In genomic region chr3:71187715-71188114, GRCh38 we compare ENCODE assay signal across 18 cellular contexts.
DNase-seq lines count a peak whose midpoint lies in the region; ATAC-seq and TF ChIP-seq lines count a peak whose summit lies in the region.
"Had no signal": no experiment of that assay in that cellular context is flagged by ENCODE, and none has a peak within 500 bp of the region (broad histone marks: within the 10 kb centered on the region; RNA-seq: fewer than 3 reads in every experiment).

No MANE protein-coding gene starts in this region.

- no peak for TF ChIP-seq POLR2A in heart left ventricle (IDR thresholded peaks at IDR 0.05)

- H3K27ac Mint-ChIP-seq in activated CD4-positive, alpha-beta T cell treated with anti-CD3 and anti-CD28 coated beads for 36 hours, result peak overlapping the region; percentile 26
- H3K27ac Mint-ChIP-seq in CD8-positive, alpha-beta T cell, result peak overlapping the region; percentile 64
- peak overlapping the region; percentile 90 for H3K27ac Mint-ChIP-seq in activated naive CD8-positive, alpha-beta T cell treated with anti-CD3 and anti-CD28 coated beads, Interleukin-2, amount 50 U/mL, for 24 hours

- 55 to 64% (median 60%) methylated on average over 1 of the region's 1 CpG for whole genome bisulfite sequencing in heart left ventricle, 4 donors

- no peaks in the 10 kb centered on the region for H3K27me3 ChIP-seq in heart left ventricle
- H3K27me3 ChIP-seq in right atrium auricular region, result no peaks in the 10 kb centered on the region
- no peaks in the 10 kb centered on the region for H3K27me3 ChIP-seq in CD8-positive, alpha-beta T cell (ENCODE audit: insufficient read depth, low read length)

- no peak for DNase-seq in activated CD4-positive, alpha-beta T cell treated with anti-CD3 and anti-CD28 coated beads for 36 hours
- no peak for DNase-seq in activated CD4-positive, alpha-beta T cell treated with anti-CD3 and anti-CD28 coated beads, Interleukin-2, amount 50 U/mL, for 4 hours
- DNase-seq in heart left ventricle (no peak), right atrium auricular region (ENCODE audit: low spot score) (no peak), DMS53 treated with DMSO at 0.1 percent for 48 hours (lab: John Stamatoyannopoulos, UW; ENCODE audit: unreplicated experiment) (no peak)
- DNase-seq in CD8-positive, alpha-beta T cell, result no peak
- DNase-seq in activated naive CD8-positive, alpha-beta T cell treated with anti-CD3 and anti-CD28 coated beads, Interleukin-2, amount 50 U/mL, for 24 hours, result no peak
- DNase-seq: AML-193; CD4-positive, alpha-beta T cell; DMS153; DMS79 treated with DMSO at 0.1 percent for 48 hours; GF-D8; GM23248 had no signal

- intact Hi-C loops in activated CD4-positive, alpha-beta T cell treated with anti-CD3 and anti-CD28 coated beads for 36 hours (cut with DNase I, micrococcal nuclease), result loop anchor here (2.0 to 5.0 kb wide), 4 partner anchors 27 to 59 kb away; no protein-coding TSS in a partner anchor
- intact Hi-C loops in heart left ventricle (cut with DNase I), result loop anchor here in 1 of 10 donors (5.0 kb wide), 1 partner anchor 55 kb away; no protein-coding TSS in a partner anchor
- intact Hi-C loops in CD8-positive, alpha-beta T cell (cut with DNase I, micrococcal nuclease), result loop anchor here in 1 of 2 experiments (5.0 kb wide), 1 partner anchor 40 kb away; no protein-coding TSS in a partner anchor

- no peaks in the 10 kb centered on the region for H3K27me3 Mint-ChIP-seq in activated CD4-positive, alpha-beta T cell treated with anti-CD3 and anti-CD28 coated beads for 36 hours
- H3K27me3 Mint-ChIP-seq in CD8-positive, alpha-beta T cell (ENCODE audit: low read depth), result no peaks in the 10 kb centered on the region
- H3K27me3 Mint-ChIP-seq in activated naive CD8-positive, alpha-beta T cell treated with anti-CD3 and anti-CD28 coated beads, Interleukin-2, amount 50 U/mL, for 24 hours, result no peaks in the 10 kb centered on the region
- H3K27me3 Mint-ChIP-seq: CD4-positive, alpha-beta T cell had no signal

- H3K4me1 Mint-ChIP-seq in activated CD4-positive, alpha-beta T cell treated with anti-CD3 and anti-CD28 coated beads for 36 hours, result peaks cover 76% of the 10 kb centered on the region
- H3K4me1 Mint-ChIP-seq in CD8-positive, alpha-beta T cell (ENCODE audit: low read depth), result peaks cover 57% of the 10 kb centered on the region
- H3K4me1 Mint-ChIP-seq in activated naive CD8-positive, alpha-beta T cell treated with anti-CD3 and anti-CD28 coated beads, Interleukin-2, amount 50 U/mL, for 24 hours, result peaks cover 90% of the 10 kb centered on the region

- peaks cover 39% of the 10 kb centered on the region for H3K36me3 Mint-ChIP-seq in activated CD4-positive, alpha-beta T cell treated with anti-CD3 and anti-CD28 coated beads for 36 hours (ENCODE audit: low read depth)
- peaks cover 71% of the 10 kb centered on the region for H3K36me3 Mint-ChIP-seq in CD8-positive, alpha-beta T cell
- peaks cover 43% of the 10 kb centered on the region for H3K36me3 Mint-ChIP-seq in activated naive CD8-positive, alpha-beta T cell treated with anti-CD3 and anti-CD28 coated beads, Interleukin-2, amount 50 U/mL, for 24 hours (ENCODE audit: low read depth)

- no peak for TF ChIP-seq CTCF in heart left ventricle (IDR thresholded peaks at IDR 0.05)
- TF ChIP-seq CTCF in right atrium auricular region (IDR thresholded peaks at IDR 0.05), result no peak
- TF ChIP-seq CTCF in CD8-positive, alpha-beta T cell (IDR thresholded peaks at IDR 0.05), result no peak

- H3K4me3 Mint-ChIP-seq in activated CD4-positive, alpha-beta T cell treated with anti-CD3 and anti-CD28 coated beads for 36 hours, result no peak overlapping the region
- H3K4me3 Mint-ChIP-seq in CD8-positive, alpha-beta T cell, result no peak overlapping the region
- H3K4me3 Mint-ChIP-seq in activated naive CD8-positive, alpha-beta T cell treated with anti-CD3 and anti-CD28 coated beads, Interleukin-2, amount 50 U/mL, for 24 hours, result no peak overlapping the region
- H3K4me3 Mint-ChIP-seq: CD4-positive, alpha-beta T cell had no signal

- H3K4me1 ChIP-seq in heart left ventricle (peaks cover 0 to 19% (median 3%) of the 10 kb centered on the region in 12 donors), right atrium auricular region (no peaks in the 10 kb centered on the region)
- peaks cover 14% of the 10 kb centered on the region for H3K4me1 ChIP-seq in CD8-positive, alpha-beta T cell (ENCODE audit: insufficient read depth, low read length)

- POLR2A ChIA-PET in activated CD4-positive, alpha-beta T cell treated with anti-CD3 and anti-CD28 coated beads for 36 hours (lab: Charles Lee), result no interaction called here
- POLR2A ChIA-PET in CD8-positive, alpha-beta T cell (lab: Charles Lee), result no interaction called here

- no peaks in the 10 kb centered on the region for H3K36me3 ChIP-seq in heart left ventricle
- H3K36me3 ChIP-seq in right atrium auricular region, result no peaks in the 10 kb centered on the region
- H3K36me3 ChIP-seq in CD8-positive, alpha-beta T cell (ENCODE audit: insufficient read depth, low read length), result no peaks in the 10 kb centered on the region
- H3K36me3 ChIP-seq: HAP-1 had no signal

- no peaks in the 10 kb centered on the region for H3K9me3 Mint-ChIP-seq in activated CD4-positive, alpha-beta T cell treated with anti-CD3 and anti-CD28 coated beads for 36 hours (ENCODE audit: low read depth)
- H3K9me3 Mint-ChIP-seq in CD8-positive, alpha-beta T cell, result no peaks in the 10 kb centered on the region
- H3K9me3 Mint-ChIP-seq in activated naive CD8-positive, alpha-beta T cell treated with anti-CD3 and anti-CD28 coated beads, Interleukin-2, amount 50 U/mL, for 24 hours, result no peaks in the 10 kb centered on the region
- H3K9me3 Mint-ChIP-seq: CD4-positive, alpha-beta T cell had no signal

- CTCF ChIA-PET in activated CD4-positive, alpha-beta T cell treated with anti-CD3 and anti-CD28 coated beads for 36 hours (lab: Charles Lee), result no interaction called here
- CTCF ChIA-PET in CD8-positive, alpha-beta T cell (lab: Charles Lee), result no interaction called here

- H3K9me3 ChIP-seq in heart left ventricle, result no peaks in the 10 kb centered on the region
- H3K9me3 ChIP-seq in right atrium auricular region, result no peaks in the 10 kb centered on the region
- no peaks in the 10 kb centered on the region for H3K9me3 ChIP-seq in CD8-positive, alpha-beta T cell (ENCODE audit: low read length)
- H3K9me3 ChIP-seq: HAP-1 had no signal

- no peak for ATAC-seq in activated CD4-positive, alpha-beta T cell treated with anti-CD3 and anti-CD28 coated beads for 36 hours
- peak in 3 of 4 donors; percentile 51 to 65 (median 63) for ATAC-seq in heart left ventricle
- ATAC-seq in CD8-positive, alpha-beta T cell, result no peak
- no peak for ATAC-seq in activated naive CD8-positive, alpha-beta T cell treated with anti-CD3 and anti-CD28 coated beads, Interleukin-2, amount 50 U/mL, for 24 hours
- ATAC-seq in GM21381 (IDR thresholded peaks at IDR 0.05; ENCODE audit: unreplicated experiment), result no peak
- ATAC-seq: A549, HepG2 had no signal

- H3K4me3 ChIP-seq in heart left ventricle (no peak overlapping the region), right atrium auricular region (no peak overlapping the region)
- no peak overlapping the region for H3K4me3 ChIP-seq in CD8-positive, alpha-beta T cell (ENCODE audit: low read depth, low read length)
- H3K4me3 ChIP-seq: A549, GM23248, HAP-1 had no signal

- H3K27ac ChIP-seq in heart left ventricle (peak overlapping the region in 1 of 12 donors; percentile 24), right atrium auricular region (no peak overlapping the region)
- no peak overlapping the region for H3K27ac ChIP-seq in CD8-positive, alpha-beta T cell (ENCODE audit: low read depth, low read length)
- H3K27ac ChIP-seq: 22Rv1, GM23248 had no signal

Comparison
In these comparisons a context has a peak if more than half of its experiments do, and no peak if none do; other contexts are left out.
1. ATAC-seq: peak in heart left ventricle (3 of 4); none in activated CD4-positive, alpha-beta T cell treated with anti-CD3 and anti-CD28 coated beads for 36 hours (single experiment), CD8-positive, alpha-beta T cell (single experiment), activated naive CD8-positive, alpha-beta T cell treated with anti-CD3 and anti-CD28 coated beads, Interleukin-2, amount 50 U/mL, for 24 hours (single experiment) and GM21381 (single experiment).
2. H3K27ac Mint-ChIP-seq: peak in every context shown above with its lines; median percentile 90 in activated naive CD8-positive, alpha-beta T cell treated with anti-CD3 and anti-CD28 coated beads, Interleukin-2, amount 50 U/mL, for 24 hours; 64 in CD8-positive, alpha-beta T cell; 26 in activated CD4-positive, alpha-beta T cell treated with anti-CD3 and anti-CD28 coated beads for 36 hours.